In the genomic region with DNA sequence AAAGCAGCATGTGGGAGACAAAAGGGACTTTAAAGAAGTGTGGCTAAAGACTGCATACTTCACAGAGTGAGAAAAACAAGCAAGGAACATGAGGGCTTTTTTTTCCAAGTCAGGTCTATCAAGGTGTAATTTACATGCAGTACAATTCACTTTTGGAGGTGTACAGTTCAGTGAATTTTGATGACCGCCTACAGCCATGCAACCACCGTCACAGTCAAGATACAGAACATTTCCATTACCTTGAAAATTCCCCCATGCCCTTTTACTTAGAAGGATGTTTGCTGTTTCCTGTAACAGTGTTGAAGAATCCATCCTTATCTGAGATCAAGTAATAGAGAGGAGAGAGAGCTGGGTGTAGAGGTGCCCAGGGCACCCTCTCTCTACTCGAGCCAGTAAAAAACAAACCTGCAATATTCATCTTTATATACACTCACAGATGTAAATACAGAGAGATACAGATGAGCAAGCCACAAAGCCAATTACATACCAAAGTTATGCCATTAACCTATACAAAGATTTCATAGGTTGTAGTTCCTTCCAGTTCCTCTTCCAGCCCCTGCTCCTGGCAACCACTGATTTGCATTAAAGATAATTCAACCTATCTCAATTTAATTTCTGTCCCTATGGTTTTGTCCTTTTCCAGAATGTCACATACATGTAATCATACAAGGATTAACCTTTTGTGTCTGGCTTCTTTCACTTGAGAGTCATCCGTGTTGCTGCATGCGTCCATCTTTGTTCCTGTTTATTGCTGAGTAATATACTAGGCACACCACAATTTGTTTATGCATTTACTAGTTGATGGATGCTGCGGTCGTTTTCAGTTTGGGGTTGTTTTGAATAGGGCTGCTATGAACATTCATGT, we compare ENCODE assay signal across 15 cellular contexts.
"Had no signal": no experiment of that assay in that cellular context is flagged by ENCODE, and none has a peak within 500 bp of the region (broad histone marks: within the 10 kb centered on the region; RNA-seq: fewer than 3 reads in every experiment).

No MANE protein-coding gene starts in this region.

- H3K27ac ChIP-seq: gastrocnemius medialis, heart left ventricle, lower lobe of right lung, ovary, sigmoid colon, spleen had no signal

- H3K4me3 ChIP-seq: dorsolateral prefrontal cortex, gastrocnemius medialis, heart left ventricle, lower lobe of right lung, ovary, sigmoid colon, spleen had no signal

- ATAC-seq: gastrocnemius medialis, heart left ventricle, left cardiac atrium, lower lobe of right lung had no signal

- DNase-seq: activated CD4-positive, CD25-positive, alpha-beta regulatory T cell treated with anti-CD3 and anti-CD28 coated beads, Interleukin-2, amount 50 U/mL, for 72 hours; activated naive CD4-positive, alpha-beta T cell; activated T-cell treated with anti-CD3 and anti-CD28 coated beads for 4 hours; dorsolateral prefrontal cortex; erythroblast; gastrocnemius medialis; heart left ventricle; left cardiac atrium; lower lobe of right lung; midbrain; naive B cell; ovary; sigmoid colon; spleen; T-helper 9 cell had no signal

- H3K9me3 ChIP-seq: gastrocnemius medialis, heart left ventricle, lower lobe of right lung, ovary, sigmoid colon, spleen had no signal

- H3K4me1 ChIP-seq: gastrocnemius medialis, heart left ventricle, lower lobe of right lung, sigmoid colon, spleen had no signal

- H3K36me3 ChIP-seq: gastrocnemius medialis, heart left ventricle, lower lobe of right lung, ovary, sigmoid colon, spleen had no signal

- H3K27me3 ChIP-seq: dorsolateral prefrontal cortex, gastrocnemius medialis, ovary, sigmoid colon had no signal
